Comparison of ENCODE assay signal across 9 cellular contexts in the genomic region with DNA sequence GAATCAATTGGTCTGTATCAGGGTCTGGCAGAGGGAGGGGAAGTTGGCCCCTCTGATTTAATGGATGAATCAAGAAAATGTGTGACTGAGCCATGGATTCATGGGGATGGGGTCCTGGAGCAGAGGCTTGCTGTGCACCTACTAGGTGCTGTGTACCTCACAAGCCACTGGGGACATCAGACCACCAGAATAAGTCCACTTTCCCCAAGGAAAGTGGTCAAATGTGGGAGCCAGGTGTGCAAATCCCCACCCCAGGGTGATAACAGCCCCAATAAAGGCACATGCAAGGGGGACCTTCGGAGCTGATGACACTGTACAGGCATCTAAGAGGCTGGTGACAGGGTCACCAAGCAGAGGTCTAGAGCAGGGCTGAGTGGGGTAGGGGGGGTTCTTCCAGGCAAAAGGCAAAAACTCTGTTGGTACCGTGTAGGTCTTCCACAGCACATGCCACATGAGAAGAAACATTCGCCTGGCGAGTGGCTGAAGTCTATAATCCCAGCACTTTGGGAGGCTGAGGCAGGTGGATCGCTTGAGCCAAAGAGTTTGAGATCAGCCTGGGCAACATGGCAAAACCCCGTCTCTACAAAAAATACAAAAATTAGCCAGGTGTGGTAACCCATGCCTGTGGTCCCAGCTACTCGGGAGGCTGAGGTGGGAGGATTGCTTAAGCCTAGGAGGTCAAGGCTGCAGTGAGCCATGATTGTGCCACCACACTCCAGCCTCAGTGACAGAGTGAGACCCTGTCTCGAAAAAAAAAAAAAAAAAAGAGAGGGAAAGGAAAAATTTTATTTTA. TPM values are rescaled to one million over a fixed set of nuclear protein-coding genes. Genes with fewer than 3 reads are reported as not detected.
DNase-seq lines count a peak whose midpoint lies in the region; ATAC-seq and TF ChIP-seq lines count a peak whose summit lies in the region.
"Had no signal": no experiment of that assay in that cellular context is flagged by ENCODE, and none has a peak within 500 bp of the region (broad histone marks: within the 10 kb centered on the region; RNA-seq: fewer than 3 reads in every experiment).

No MANE protein-coding gene starts in this region.

- no peak for ATAC-seq in Panc1
- no peak for ATAC-seq in HG03135 (IDR thresholded peaks at IDR 0.05; ENCODE audit: unreplicated experiment)

- H3K36me3 ChIP-seq in Panc1 (ENCODE audit: control insufficient read depth, insufficient read depth, low read length) (no peaks in the 10 kb centered on the region), esophagus (ENCODE audit: control insufficient read depth in 2 of 2, insufficient read depth in 2 of 2, low read length in 1 of 2) (no peaks in the 10 kb centered on the region), skeletal muscle tissue (ENCODE audit: control insufficient read depth in 3 of 3, insufficient read depth in 3 of 3, low read length in 3 of 3) (no peaks in the 10 kb centered on the region)

- no TSS peak for BruUV-seq in Panc1 (replicated peaks; lab: Mats Ljungman, UMichigan)

- POLR2A ChIA-PET in Panc1 (lab: Charles Lee), result interaction anchor here (0.7 kb wide), 1 partner anchor 109 kb away, joined by 10 read pairs; no protein-coding TSS in a partner anchor

- H3K4me3 ChIP-seq in Panc1 (ENCODE audit: low read depth in 2 of 2, low read length in 2 of 2), result no peak overlapping the region
- no peak overlapping the region for H3K4me3 ChIP-seq in esophagus (ENCODE audit: low read depth in 1 of 2, low read length in 2 of 2)
- no peak overlapping the region for H3K4me3 ChIP-seq in skeletal muscle tissue (ENCODE audit: low read length in 3 of 3)
- H3K4me3 ChIP-seq: smooth muscle cell had no signal

- in situ Hi-C loops in Panc1 (cut with HindIII; ENCODE audit: low pct_unique_long_range_greater_than_20kb, low sequenced_read_pairs), result no loop called here

- H3K9ac ChIP-seq in skeletal muscle tissue (ENCODE audit: low read depth in 1 of 3, low read length in 3 of 3), result no peak overlapping the region

- H3K9me3 ChIP-seq in Panc1 (ENCODE audit: control insufficient read depth, insufficient read depth, low read depth, low read length) (no peaks in the 10 kb centered on the region), esophagus (ENCODE audit: control insufficient read depth in 2 of 2, insufficient read depth in 1 of 2, low read depth in 1 of 2, low read length in 1 of 2) (no peaks in the 10 kb centered on the region), skeletal muscle tissue (ENCODE audit: control insufficient read depth in 3 of 3, low read length in 3 of 3) (no peaks in the 10 kb centered on the region)

- H3K27ac ChIP-seq in Panc1 (ENCODE audit: low read length) (peak overlapping the region; percentile 59), esophagus (ENCODE audit: low read depth in 2 of 2, low read length in 1 of 2) (peak overlapping the region; percentile 67 to 71), skeletal muscle tissue (ENCODE audit: low read depth, low read length) (peak overlapping the region; percentile 74)

- CTCF ChIA-PET in Panc1 (lab: Charles Lee), result no interaction called here

- H3K4me1 ChIP-seq in Panc1 (ENCODE audit: control insufficient read depth, insufficient read depth, low read length), result peaks cover 30% of the 10 kb centered on the region
- H3K4me1 ChIP-seq in esophagus (ENCODE audit: control insufficient read depth in 2 of 2, insufficient read depth in 2 of 2, low read length in 1 of 2), result peaks cover 0 to 16% of the 10 kb centered on the region in 2 donors
- H3K4me1 ChIP-seq in skeletal muscle tissue (ENCODE audit: control insufficient read depth in 3 of 3, insufficient read depth in 3 of 3, low read length in 3 of 3), result peaks cover 22 to 45% (median 38%) of the 10 kb centered on the region in 3 donors

- TF ChIP-seq CTCF in GM12874 (IDR thresholded peaks at IDR 0.05; ENCODE audit: insufficient read depth, low read depth, low read length), result 0 out of 2 replicates have a peak, but pooled peaks have one; percentile 20
- TF ChIP-seq CTCF in Panc1 (IDR thresholded peaks at IDR 0.05), result no peak

- H3K27me3 ChIP-seq in Panc1 (ENCODE audit: control insufficient read depth, insufficient read depth, low read length), result no peaks in the 10 kb centered on the region
- H3K27me3 ChIP-seq in esophagus (ENCODE audit: control insufficient read depth in 1 of 2, insufficient read depth in 2 of 2, low read length in 2 of 2), result no peaks in the 10 kb centered on the region
- H3K27me3 ChIP-seq in skeletal muscle tissue (ENCODE audit: control insufficient read depth in 3 of 3, insufficient read depth in 3 of 3, low read length in 3 of 3), result no peaks in the 10 kb centered on the region

- DNase-seq in Panc1 (ENCODE audit: low read depth, low spot score), result no peak
- DNase-seq in NCI-H82 treated with DMSO at 0.1 percent for 48 hours (lab: John Stamatoyannopoulos, UW; ENCODE audit: unreplicated experiment), result no peak
- no peak for DNase-seq in stimulated activated CD4-positive, alpha-beta T cell treated with anti-CD3 and anti-CD28 coated beads, Interleukin-12 subunit alpha, Interleukin-12 subunit beta, amount 100 ng/mL, for 4 hours
- no peak for DNase-seq in DMS53 (lab: John Stamatoyannopoulos, UW)

- intact Hi-C loops in Panc1 (cut with micrococcal nuclease; ENCODE audit: unreplicated experiment), result no loop called here

- 85 to 89% methylated on average over 8 of the region's 8 CpGs for WGBS in esophagus, 2 donors

RNA-seq across cellular contexts. Expression of a gene that starts 28.8 kb away (rescaled TPM):
- 64.1 TPM for total RNA-seq in Panc1 (2021; ENCODE audit: unreplicated experiment)
- 102 TPM for polyA plus RNA-seq in Panc1 (2012; ENCODE audit: insufficient read length)
- 10 to 100 TPM; 53.5 to 81.8 TPM for polyA plus RNA-seq in esophagus
- 19.3 TPM for total RNA-seq in skeletal muscle tissue

RNA-seq across cellular contexts. Expression of a gene that starts 54.2 kb away (rescaled TPM):
- total RNA-seq in Panc1 (2021; ENCODE audit: unreplicated experiment) (37.7 TPM), skeletal muscle tissue (14.6 TPM)
- polyA plus RNA-seq in Panc1 (2012; ENCODE audit: insufficient read length), result 24.4 TPM
- polyA plus RNA-seq in esophagus, result 1 to 10 TPM; 3.2 to 3.7 TPM
